ENCODE assay signal across 1 cellular context in the genomic region with DNA sequence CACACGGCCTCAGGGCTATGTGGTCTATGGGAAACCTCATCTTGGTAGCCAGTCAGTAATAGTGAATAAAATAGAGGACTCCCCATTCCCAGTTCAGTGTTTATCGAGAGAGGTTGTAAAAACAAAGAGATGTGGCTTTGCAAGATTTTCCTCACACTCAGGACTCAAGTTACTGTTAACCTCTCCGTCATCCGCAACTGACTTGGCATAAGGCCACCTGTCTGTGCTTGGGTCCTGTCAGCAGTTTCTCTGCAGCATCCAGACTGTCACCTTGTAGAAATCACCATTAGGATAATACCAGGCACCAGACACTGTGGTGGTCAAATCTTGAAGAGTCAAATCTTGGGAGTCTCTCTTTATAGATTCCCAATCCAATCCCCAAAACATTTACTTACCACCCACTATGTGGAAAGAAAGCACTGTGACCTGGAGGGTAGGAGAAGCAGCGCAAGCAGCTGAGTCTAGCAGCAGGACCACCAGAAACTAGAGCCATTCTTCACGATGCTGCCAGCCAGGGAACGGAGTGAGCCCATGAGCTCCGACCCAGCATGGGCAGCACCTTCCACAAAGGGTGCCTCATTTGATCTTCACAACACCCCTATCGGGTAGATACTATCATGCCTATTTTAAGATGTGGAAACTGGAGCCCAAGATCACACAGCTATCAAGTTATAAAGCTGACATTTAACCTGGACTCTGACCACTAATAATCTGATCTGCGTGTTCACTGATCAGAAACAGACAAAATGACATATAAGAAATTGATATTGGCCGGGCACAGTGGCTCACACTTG.
TF ChIP-seq lines count a peak whose summit lies in the region.

No MANE protein-coding gene starts in this region.

TF ChIP-seq in K562, 482 proteins besides CTCF, POLR2A, EP300 and RAD21:
- TF ChIP-seq HNRNPH1 (optimal IDR thresholded peaks at IDR 0.05; ENCODE audit: low read depth, low read length), result no peak
- no peak for TF ChIP-seq ZNF212 (CRISPR knock-in tag; IDR thresholded peaks at IDR 0.05)
- no peak for TF ChIP-seq ZKSCAN8 (CRISPR knock-in tag; IDR thresholded peaks at IDR 0.05)
- TF ChIP-seq ETV6 (IDR thresholded peaks at IDR 0.05; ENCODE audit: borderline replicate concordance in 1 of 2, low read depth in 2 of 2, low read length in 1 of 2), result no peak
- no peak for TF ChIP-seq ETV6 (CRISPR knock-in tag; IDR thresholded peaks at IDR 0.05; ENCODE audit: borderline replicate concordance)
- TF ChIP-seq ZNF282 (CRISPR knock-in tag; IDR thresholded peaks at IDR 0.05), result no peak
- TF ChIP-seq SREBF2 (CRISPR knock-in tag; IDR thresholded peaks at IDR 0.05), result no peak
- TF ChIP-seq ZNF253 (CRISPR knock-in tag; conservative IDR thresholded peaks at IDR 0.05), result no peak
- TF ChIP-seq DPF2 (IDR thresholded peaks at IDR 0.05), result no peak
- no peak for TF ChIP-seq POLR3A (IDR thresholded peaks at IDR 0.05; ENCODE audit: borderline replicate concordance, extremely low read depth, insufficient read depth, insufficient read length)
- no peak for TF ChIP-seq SMAD2 (IDR thresholded peaks at IDR 0.05; ENCODE audit: low read depth, low read length)
- TF ChIP-seq, protein P1, sequence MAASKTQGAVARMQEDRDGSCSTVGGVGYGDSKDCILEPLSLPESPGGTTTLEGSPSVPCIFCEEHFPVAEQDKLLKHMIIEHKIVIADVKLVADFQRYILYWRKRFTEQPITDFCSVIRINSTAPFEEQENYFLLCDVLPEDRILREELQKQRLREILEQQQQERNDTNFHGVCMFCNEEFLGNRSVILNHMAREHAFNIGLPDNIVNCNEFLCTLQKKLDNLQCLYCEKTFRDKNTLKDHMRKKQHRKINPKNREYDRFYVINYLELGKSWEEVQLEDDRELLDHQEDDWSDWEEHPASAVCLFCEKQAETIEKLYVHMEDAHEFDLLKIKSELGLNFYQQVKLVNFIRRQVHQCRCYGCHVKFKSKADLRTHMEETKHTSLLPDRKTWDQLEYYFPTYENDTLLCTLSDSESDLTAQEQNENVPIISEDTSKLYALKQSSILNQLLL (CRISPR knock-in tag; IDR thresholded peaks at IDR 0.05; ENCODE audit: borderline replicate concordance), result no peak
- TF ChIP-seq STAG1 (CRISPR knock-in tag; IDR thresholded peaks at IDR 0.05; ENCODE audit: borderline replicate concordance), result no peak
- no peak for TF ChIP-seq ZHX1 (conservative IDR thresholded peaks at IDR 0.05; ENCODE audit: low read length)
- TF ChIP-seq MCM3 (IDR thresholded peaks at IDR 0.05), result no peak
- TF ChIP-seq ZNF507 (tag; conservative IDR thresholded peaks at IDR 0.05), result no peak
